Comparison of ENCODE assay signal across 8 cellular contexts in genomic region chr10:13219685-13220670, GRCh38. TPM values are rescaled to one million over a fixed set of nuclear protein-coding genes. Genes with fewer than 3 reads are reported as not detected.
DNase-seq lines count a peak whose midpoint lies in the region; ATAC-seq, FAIRE-seq and TF ChIP-seq lines count a peak whose summit lies in the region.

No MANE protein-coding gene starts in this region.

- peaks cover 9% of the 10 kb centered on the region for H3K4me1 Mint-ChIP-seq in GM23338

- ATAC-seq in GM23338 (peak; percentile 94), GM18520 (IDR thresholded peaks at IDR 0.05; ENCODE audit: unreplicated experiment) (no peak), HG03342 (IDR thresholded peaks at IDR 0.05; ENCODE audit: unreplicated experiment) (no peak)

- H3K27me3 ChIP-seq in GM23338 (ENCODE audit: insufficient read depth) (no peaks in the 10 kb centered on the region), keratinocyte (ENCODE audit: control insufficient read depth, extremely low read depth, insufficient read depth, low read length) (no peaks in the 10 kb centered on the region)

- H3F3A ChIP-seq in GM23338 (replicated peaks; ENCODE audit: low read depth), result no peaks in the 10 kb centered on the region

- peak overlapping the region; percentile 30 for H3K27ac ChIP-seq in C4-2B
- H3K27ac ChIP-seq in GM23338 (ENCODE audit: low read depth), result 0 out of 2 replicates have a peak overlapping the region, but pooled peaks have one; percentile 56
- H3K27ac ChIP-seq in keratinocyte (ENCODE audit: control insufficient read depth, insufficient read depth, low read length), result no peak overlapping the region

- peak overlapping the region; percentile 37; the same call in 1 of the 2 replicates for H3K27ac Mint-ChIP-seq in GM23338

- no peaks in the 10 kb centered on the region for H4K20me1 ChIP-seq in GM23338 (replicated peaks; ENCODE audit: insufficient read depth)
- no peaks in the 10 kb centered on the region for H4K20me1 ChIP-seq in keratinocyte (ENCODE audit: control insufficient read depth, extremely low read depth, insufficient read depth, low read length)

- no peak overlapping the region for H3K9ac ChIP-seq in keratinocyte (ENCODE audit: control insufficient read depth, extremely low read depth, insufficient read depth, low read length)

- H3K79me2 ChIP-seq in GM23338 (replicated peaks; ENCODE audit: insufficient read depth) (no peaks in the 10 kb centered on the region), keratinocyte (ENCODE audit: control insufficient read depth, insufficient read depth, low read length) (no peaks in the 10 kb centered on the region)

- H3K4me3 ChIP-seq in GM23338 (no peak overlapping the region), keratinocyte (ENCODE audit: control insufficient read depth in 2 of 3, extremely low read depth in 1 of 3, insufficient read depth in 2 of 3, low read depth in 1 of 3, low read length in 3 of 3) (no peak overlapping the region)

- no peak for FAIRE-seq in keratinocyte (lab: Jason Lieb, UNC)

- H3K36me3 ChIP-seq in GM23338 (ENCODE audit: insufficient read depth), result no peaks in the 10 kb centered on the region
- no peaks in the 10 kb centered on the region for H3K36me3 ChIP-seq in keratinocyte (ENCODE audit: control insufficient read depth in 2 of 2, extremely low read depth in 1 of 2, insufficient read depth in 2 of 2, low read length in 2 of 2)

- dilution Hi-C loops in keratinocyte (cut with MboI; ENCODE audit: extremely low pct_ligation_motif_present, low sequenced_read_pairs), result no loop called here

- H3K9me1 ChIP-seq in keratinocyte (ENCODE audit: control insufficient read depth, extremely low read depth, insufficient read depth, low read length), result no peaks in the 10 kb centered on the region

- H3K27me3 Mint-ChIP-seq in GM23338 (ENCODE audit: insufficient read depth, low read depth, poor library complexity), result peaks cover 3% of the 10 kb centered on the region

- peak overlapping the region; percentile 25 for H3K4me2 ChIP-seq in GM23338
- no peak overlapping the region for H3K4me2 ChIP-seq in keratinocyte (ENCODE audit: control insufficient read depth, extremely low read depth, insufficient read depth, low read depth, low read length)

- no peak overlapping the region for H3K4me3 Mint-ChIP-seq in GM23338

- DNase-seq in GM23338 (ENCODE audit: low spot score), result peak; percentile 84
- DNase-seq in RPMI7951 (ENCODE audit: low read depth), result peak; percentile 53
- no peak for DNase-seq in keratinocyte (ENCODE audit: low read depth, low spot score)
- DNase-seq in inferior parietal cortex (ENCODE audit: extremely low spot score), result no peak
- DNase-seq in T-helper 9 cell, result no peak

- H3K9me2 ChIP-seq in GM23338 (ENCODE audit: insufficient read depth), result no peaks in the 10 kb centered on the region

- H2AFZ ChIP-seq in GM23338 (no peak overlapping the region), keratinocyte (ENCODE audit: control insufficient read depth, low read length) (no peak overlapping the region)

- H3K9me3 Mint-ChIP-seq in GM23338, result peaks cover 17% of the 10 kb centered on the region; the same call in 2 of the 3 replicates

- no peaks in the 10 kb centered on the region for H3K9me3 ChIP-seq in keratinocyte (ENCODE audit: control insufficient read depth, low read depth, low read length)

- TF ChIP-seq CTCF in C4-2B (conservative IDR thresholded peaks at IDR 0.05) (peak; percentile 72), GM23338 (conservative IDR thresholded peaks at IDR 0.05; ENCODE audit: low read depth in 2 of 2) (peak; percentile 55 to 69), keratinocyte (optimal IDR thresholded peaks at IDR 0.05 in 1 of 3, IDR thresholded peaks at IDR 0.05 in 1 of 3, conservative IDR thresholded peaks at IDR 0.05 in 1 of 3; ENCODE audit: extremely low read depth in 1 of 3, insufficient read depth in 2 of 3, low read length in 3 of 3) (peak; percentile 10 to 44 (median 37))

- H3K36me3 Mint-ChIP-seq in GM23338 (ENCODE audit: low read depth), result peaks cover 22% of the 10 kb centered on the region

- H3K4me1 ChIP-seq in GM23338 (ENCODE audit: insufficient read depth), result peaks cover 8% of the 10 kb centered on the region; the same call in 1 of the 2 replicates
- H3K4me1 ChIP-seq in keratinocyte (ENCODE audit: control insufficient read depth, extremely low read depth, insufficient read depth, low read length), result no peaks in the 10 kb centered on the region

TF ChIP-seq in GM23338, 12 proteins besides CTCF, POLR2A, EP300 and RAD21 (continues in another document):
- TF ChIP-seq REST (IDR thresholded peaks at IDR 0.05; ENCODE audit: unreplicated experiment) (no peak), NANOG (IDR thresholded peaks at IDR 0.05; ENCODE audit: borderline replicate concordance) (no peak)

RNA-seq across cellular contexts. Expression of gene UCMA, which starts 14.2 kb away (rescaled TPM):
- total RNA-seq in GM23338 (2014; rRNA removed; shearing (Covaris generic)), result 8.6 and 12.7 TPM in 2 replicates
- 16.7 and 18.7 TPM in 2 replicates for polyA plus RNA-seq in GM23338 (2016; fragmentation: Nextera tagmentation; extraction: Ambion mirVana)
- not detected in 2 replicates for total RNA-seq in RPMI7951 (2014; rRNA removed; shearing (Covaris generic))
- polyA plus RNA-seq in keratinocyte, result not detected in 3 replicates
- polyA plus RNA-seq in keratinocyte (2011; ENCODE audit: low read depth), result not detected
- not detected in 2 replicates for polyA plus RNA-seq in keratinocyte (2011; cell fraction: cytosol; rRNA removed)
- polyA plus RNA-seq in keratinocyte (2011; cell fraction: nucleus; rRNA removed), result not detected in 2 replicates
- not detected in 2 replicates for polyA plus RNA-seq in keratinocyte (2012; ENCODE audit: low replicate concordance)
- polyA minus RNA-seq in keratinocyte, result not detected in 3 replicates
- polyA minus RNA-seq in keratinocyte (2011; cell fraction: cytosol; rRNA and poly(A)+ RNA removed), result not detected
- not detected in 2 replicates for polyA minus RNA-seq in keratinocyte (2011; cell fraction: nucleus; rRNA and poly(A)+ RNA removed)

RNA-seq across cellular contexts. Expression of gene MCM10, which starts 58.6 kb away (rescaled TPM):
- total RNA-seq in GM23338 (2014; rRNA removed; shearing (Covaris generic)), result 30.7 and 38.2 TPM in 2 replicates
- polyA plus RNA-seq in GM23338 (2016; fragmentation: Nextera tagmentation; extraction: Ambion mirVana) (33.4 and 43.0 TPM in 2 replicates), keratinocyte (0.75 to 6.4 TPM (median 6.2 TPM) in 3 replicates)
- 20.7 and 21.9 TPM in 2 replicates for total RNA-seq in RPMI7951 (2014; rRNA removed; shearing (Covaris generic))
- polyA plus RNA-seq in keratinocyte (2011; ENCODE audit: low read depth), result 0.16 TPM
- 1.2 and 2.0 TPM in 2 replicates for polyA plus RNA-seq in keratinocyte (2011; cell fraction: cytosol; rRNA removed)
- 2.0 and 2.9 TPM in 2 replicates for polyA plus RNA-seq in keratinocyte (2011; cell fraction: nucleus; rRNA removed)
- 0.76 and 6.7 TPM in 2 replicates for polyA plus RNA-seq in keratinocyte (2012; ENCODE audit: low replicate concordance)
- polyA minus RNA-seq in keratinocyte, result 0.26 to 7.3 TPM (median 4.7 TPM) in 3 replicates
- polyA minus RNA-seq in keratinocyte (2011; cell fraction: cytosol; rRNA and poly(A)+ RNA removed), result 5.8 TPM
- polyA minus RNA-seq in keratinocyte (2011; cell fraction: nucleus; rRNA and poly(A)+ RNA removed), result 2.5 and 3.4 TPM in 2 replicates

Comparison
In these comparisons a context has a peak if more than half of its experiments do, and no peak if none do; other contexts are left out.
1. DNase-seq: peak in GM23338 (single experiment) and RPMI7951 (single experiment); none in keratinocyte (single experiment), inferior parietal cortex (single experiment) and T-helper 9 cell (single experiment).
2. Peak in every context shown above with its lines, with median percentiles within 50 percentile points of each other: CTCF ChIP-seq.